Comparison of ENCODE assay signal across 1 cellular context in the genomic region with DNA sequence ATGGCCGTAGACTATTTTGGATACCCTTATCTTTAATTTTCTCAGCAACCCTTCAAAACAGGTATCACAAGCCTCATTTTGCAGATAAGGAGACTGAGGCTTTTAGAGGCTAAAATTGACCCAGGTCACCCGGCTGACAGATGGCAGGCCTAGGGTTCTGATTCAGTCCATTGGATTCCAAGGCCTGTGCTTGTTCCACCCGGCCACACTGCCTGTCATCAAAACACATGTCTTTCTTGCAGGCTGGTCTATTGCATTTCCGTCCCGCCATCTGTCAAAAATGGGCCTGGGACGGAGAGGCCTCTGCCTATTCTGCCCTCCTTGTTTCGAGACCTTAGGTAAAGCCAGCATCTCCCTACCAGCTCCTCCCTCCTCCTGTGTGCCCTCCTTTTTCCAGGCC.
TF ChIP-seq lines count a peak whose summit lies in the region.

No MANE protein-coding gene starts in this region.

TF ChIP-seq in K562, 482 proteins besides CTCF, POLR2A, EP300 and RAD21:
- TF ChIP-seq ZNF274 (IDR thresholded peaks at IDR 0.05; ENCODE audit: borderline replicate concordance, low read depth, low read length) (no peak), ZNF263 (CRISPR knock-in tag; IDR thresholded peaks at IDR 0.05; ENCODE audit: borderline replicate concordance) (no peak), MAZ (CRISPR knock-in tag; conservative IDR thresholded peaks at IDR 0.05 in 1 of 2, IDR thresholded peaks at IDR 0.05 in 1 of 2) (no peak), RUNX1 (IDR thresholded peaks at IDR 0.05; ENCODE audit: low read depth) (no peak), ZNF586 (CRISPR knock-in tag; conservative IDR thresholded peaks at IDR 0.05) (no peak), GABPA (tag; conservative IDR thresholded peaks at IDR 0.05; ENCODE audit: low read depth) (no peak), PPARD (CRISPR knock-in tag; IDR thresholded peaks at IDR 0.05) (no peak), SMARCC2 (IDR thresholded peaks at IDR 0.05; ENCODE audit: low read depth) (no peak), RNF2 (IDR thresholded peaks at IDR 0.05) (no peak), PCBP1 (IDR thresholded peaks at IDR 0.05; ENCODE audit: low read depth, low read length, poor library complexity, severe bottlenecking) (no peak), CCNT2 (IDR thresholded peaks at IDR 0.05; ENCODE audit: borderline replicate concordance, extremely low read depth, insufficient read length, low read depth, low read length) (no peak), TBP (optimal IDR thresholded peaks at IDR 0.05; ENCODE audit: low read depth, low read length) (peak; percentile 74), JUN (IDR thresholded peaks at IDR 0.05; ENCODE audit: borderline replicate concordance, low read depth, low read length) (no peak), JUN (CRISPR knock-in tag; IDR thresholded peaks at IDR 0.05; ENCODE audit: borderline replicate concordance) (no peak), DIDO1 (tag; IDR thresholded peaks at IDR 0.05; ENCODE audit: low read depth) (no peak), CBFA2T2 (conservative IDR thresholded peaks at IDR 0.05) (0 out of 2 replicates have a peak, but pooled peaks have one; percentile 5), BHLHE40 (IDR thresholded peaks at IDR 0.05; ENCODE audit: low read length) (no peak), ZNF584 (CRISPR knock-in tag; IDR thresholded peaks at IDR 0.05; ENCODE audit: low read depth) (0 out of 2 replicates have a peak, but pooled peaks have one; percentile 9), U2AF2 (optimal IDR thresholded peaks at IDR 0.05; ENCODE audit: low read depth, low read length) (no peak), EHMT2 (IDR thresholded peaks at IDR 0.05) (no peak)
- TF ChIP-seq, protein P1, sequence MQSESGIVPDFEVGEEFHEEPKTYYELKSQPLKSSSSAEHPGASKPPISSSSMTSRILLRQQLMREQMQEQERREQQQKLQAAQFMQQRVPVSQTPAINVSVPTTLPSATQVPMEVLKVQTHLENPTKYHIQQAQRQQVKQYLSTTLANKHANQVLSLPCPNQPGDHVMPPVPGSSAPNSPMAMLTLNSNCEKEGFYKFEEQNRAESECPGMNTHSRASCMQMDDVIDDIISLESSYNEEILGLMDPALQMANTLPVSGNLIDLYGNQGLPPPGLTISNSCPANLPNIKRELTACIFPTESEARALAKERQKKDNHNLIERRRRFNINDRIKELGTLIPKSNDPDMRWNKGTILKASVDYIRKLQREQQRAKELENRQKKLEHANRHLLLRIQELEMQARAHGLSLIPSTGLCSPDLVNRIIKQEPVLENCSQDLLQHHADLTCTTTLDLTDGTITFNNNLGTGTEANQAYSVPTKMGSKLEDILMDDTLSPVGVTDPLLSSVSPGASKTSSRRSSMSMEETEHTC (IDR thresholded peaks at IDR 0.05) = no peak
- TF ChIP-seq, protein P2, sequence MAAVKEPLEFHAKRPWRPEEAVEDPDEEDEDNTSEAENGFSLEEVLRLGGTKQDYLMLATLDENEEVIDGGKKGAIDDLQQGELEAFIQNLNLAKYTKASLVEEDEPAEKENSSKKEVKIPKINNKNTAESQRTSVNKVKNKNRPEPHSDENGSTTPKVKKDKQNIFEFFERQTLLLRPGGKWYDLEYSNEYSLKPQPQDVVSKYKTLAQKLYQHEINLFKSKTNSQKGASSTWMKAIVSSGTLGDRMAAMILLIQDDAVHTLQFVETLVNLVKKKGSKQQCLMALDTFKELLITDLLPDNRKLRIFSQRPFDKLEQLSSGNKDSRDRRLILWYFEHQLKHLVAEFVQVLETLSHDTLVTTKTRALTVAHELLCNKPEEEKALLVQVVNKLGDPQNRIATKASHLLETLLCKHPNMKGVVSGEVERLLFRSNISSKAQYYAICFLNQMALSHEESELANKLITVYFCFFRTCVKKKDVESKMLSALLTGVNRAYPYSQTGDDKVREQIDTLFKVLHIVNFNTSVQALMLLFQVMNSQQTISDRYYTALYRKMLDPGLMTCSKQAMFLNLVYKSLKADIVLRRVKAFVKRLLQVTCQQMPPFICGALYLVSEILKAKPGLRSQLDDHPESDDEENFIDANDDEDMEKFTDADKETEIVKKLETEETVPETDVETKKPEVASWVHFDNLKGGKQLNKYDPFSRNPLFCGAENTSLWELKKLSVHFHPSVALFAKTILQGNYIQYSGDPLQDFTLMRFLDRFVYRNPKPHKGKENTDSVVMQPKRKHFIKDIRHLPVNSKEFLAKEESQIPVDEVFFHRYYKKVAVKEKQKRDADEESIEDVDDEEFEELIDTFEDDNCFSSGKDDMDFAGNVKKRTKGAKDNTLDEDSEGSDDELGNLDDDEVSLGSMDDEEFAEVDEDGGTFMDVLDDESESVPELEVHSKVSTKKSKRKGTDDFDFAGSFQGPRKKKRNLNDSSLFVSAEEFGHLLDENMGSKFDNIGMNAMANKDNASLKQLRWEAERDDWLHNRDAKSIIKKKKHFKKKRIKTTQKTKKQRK (IDR thresholded peaks at IDR 0.05; ENCODE audit: borderline replicate concordance, low read depth, low read length) = no peak
- TF ChIP-seq, protein P3, sequence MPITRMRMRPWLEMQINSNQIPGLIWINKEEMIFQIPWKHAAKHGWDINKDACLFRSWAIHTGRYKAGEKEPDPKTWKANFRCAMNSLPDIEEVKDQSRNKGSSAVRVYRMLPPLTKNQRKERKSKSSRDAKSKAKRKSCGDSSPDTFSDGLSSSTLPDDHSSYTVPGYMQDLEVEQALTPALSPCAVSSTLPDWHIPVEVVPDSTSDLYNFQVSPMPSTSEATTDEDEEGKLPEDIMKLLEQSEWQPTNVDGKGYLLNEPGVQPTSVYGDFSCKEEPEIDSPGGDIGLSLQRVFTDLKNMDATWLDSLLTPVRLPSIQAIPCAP (CRISPR knock-in tag; IDR thresholded peaks at IDR 0.05; ENCODE audit: borderline replicate concordance) = no peak
- TF ChIP-seq, protein P4, sequence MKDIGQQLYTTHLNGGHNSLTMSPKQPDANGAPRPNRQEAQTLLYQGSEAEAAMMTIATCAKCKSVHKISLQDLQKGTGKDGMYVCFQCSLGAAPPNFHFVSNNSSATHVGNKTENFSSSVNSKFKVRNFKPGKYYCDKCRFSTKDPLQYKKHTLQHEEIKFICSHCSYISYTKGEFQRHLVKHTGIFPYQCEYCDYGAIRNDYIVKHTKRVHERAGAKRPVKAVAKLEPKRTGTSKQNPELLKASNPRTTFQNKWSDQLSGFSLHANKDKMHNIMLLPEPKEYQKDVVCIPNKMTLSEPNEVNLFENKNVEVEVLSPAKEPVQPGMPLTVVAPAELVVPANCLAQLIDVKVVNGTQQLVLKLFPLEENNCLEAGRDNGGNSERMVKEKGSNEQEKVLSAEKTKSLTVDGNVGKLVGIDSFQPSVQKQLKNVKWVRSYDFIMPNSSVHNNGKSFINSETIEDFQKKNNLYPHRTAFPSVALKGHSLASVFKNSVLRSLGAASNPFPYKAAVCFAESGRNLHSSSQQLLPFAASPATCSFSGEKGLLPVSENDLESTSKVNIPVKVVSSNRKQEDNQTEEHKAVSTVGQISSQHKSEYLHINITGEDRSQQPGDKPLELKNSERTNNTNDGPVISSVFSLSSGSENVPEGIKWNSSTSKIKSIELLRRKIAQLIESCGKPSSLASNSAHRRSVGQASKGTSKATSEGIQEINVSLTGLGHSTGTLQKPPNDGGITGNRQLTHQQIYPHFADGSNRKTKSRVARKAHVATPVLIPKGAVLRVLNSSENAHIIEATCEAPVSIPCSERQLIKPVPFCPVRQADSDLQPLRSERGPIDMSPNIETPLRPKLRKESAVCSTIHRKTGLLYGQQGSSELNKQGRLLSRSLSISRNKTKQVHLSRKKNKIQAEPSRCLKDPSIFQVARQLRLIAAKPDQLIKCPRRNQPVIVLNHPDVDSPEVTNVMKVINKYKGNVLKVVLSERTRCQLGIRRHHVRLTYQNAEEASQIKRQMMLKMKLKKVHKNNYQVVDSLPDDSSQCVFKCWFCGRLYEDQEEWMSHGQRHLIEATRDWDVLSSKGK (CRISPR knock-in tag; IDR thresholded peaks at IDR 0.05) = no peak
- TF ChIP-seq, protein P5, sequence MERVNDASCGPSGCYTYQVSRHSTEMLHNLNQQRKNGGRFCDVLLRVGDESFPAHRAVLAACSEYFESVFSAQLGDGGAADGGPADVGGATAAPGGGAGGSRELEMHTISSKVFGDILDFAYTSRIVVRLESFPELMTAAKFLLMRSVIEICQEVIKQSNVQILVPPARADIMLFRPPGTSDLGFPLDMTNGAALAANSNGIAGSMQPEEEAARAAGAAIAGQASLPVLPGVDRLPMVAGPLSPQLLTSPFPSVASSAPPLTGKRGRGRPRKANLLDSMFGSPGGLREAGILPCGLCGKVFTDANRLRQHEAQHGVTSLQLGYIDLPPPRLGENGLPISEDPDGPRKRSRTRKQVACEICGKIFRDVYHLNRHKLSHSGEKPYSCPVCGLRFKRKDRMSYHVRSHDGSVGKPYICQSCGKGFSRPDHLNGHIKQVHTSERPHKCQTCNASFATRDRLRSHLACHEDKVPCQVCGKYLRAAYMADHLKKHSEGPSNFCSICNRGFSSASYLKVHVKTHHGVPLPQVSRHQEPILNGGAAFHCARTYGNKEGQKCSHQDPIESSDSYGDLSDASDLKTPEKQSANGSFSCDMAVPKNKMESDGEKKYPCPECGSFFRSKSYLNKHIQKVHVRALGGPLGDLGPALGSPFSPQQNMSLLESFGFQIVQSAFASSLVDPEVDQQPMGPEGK (CRISPR knock-in tag; IDR thresholded peaks at IDR 0.05; ENCODE audit: borderline replicate concordance) = no peak
